ENCODE assay signal across 9 cellular contexts in genomic region chr13:80469841-80470378, GRCh38.
DNase-seq lines count a peak whose midpoint lies in the region; ATAC-seq, FAIRE-seq and TF ChIP-seq lines count a peak whose summit lies in the region.
"Had no signal": no experiment of that assay in that cellular context is flagged by ENCODE, and none has a peak within 500 bp of the region (broad histone marks: within the 10 kb centered on the region; RNA-seq: fewer than 3 reads in every experiment).

No MANE protein-coding gene starts in this region.

- H3K9me3 Mint-ChIP-seq in CD14-positive monocyte: peaks cover 0 to 9% (median 3%) of the 10 kb centered on the region in 7 donors

- no peak for FAIRE-seq in pancreas (lab: Jason Lieb, UNC)
- FAIRE-seq in GM19239 (lab: Jason Lieb, UNC): no peak

- ATAC-seq in pancreas: peak in 3 of 4 donors; percentile 61 to 80 (median 77)

- peaks cover 2 to 4% (median 2%) of the 10 kb centered on the region in 3 donors for H3K27me3 Mint-ChIP-seq in CD14-positive monocyte (ENCODE audit: low read depth in 3 of 3)

- H3K36me3 Mint-ChIP-seq in CD14-positive monocyte: peaks cover 0 to 1% of the 10 kb centered on the region in 2 donors

- DNase-seq in CD14-positive monocyte (ENCODE audit: low spot score): peak; percentile 78
- peak; percentile 52 to 62 for DNase-seq in SJSA1 (ENCODE audit: low read depth in 1 of 2, low spot score in 2 of 2)
- peak; percentile 83 for DNase-seq in fibroblast of villous mesenchyme (ENCODE audit: low read depth)
- peak in 2 of 6 donors; percentile 17 to 36 for DNase-seq in pancreas
- no peak for DNase-seq in GM19239 (ENCODE audit: insufficient read length, low spot score)
- no peak for DNase-seq in NCI-H2081 treated with DMSO at 0.1 percent for 48 hours (lab: John Stamatoyannopoulos, UW)
- no peak for DNase-seq in T1000 (lab: John Stamatoyannopoulos, UW)
- no peak for DNase-seq in DMS79 (lab: John Stamatoyannopoulos, UW)

- H3K9me3 ChIP-seq in SJSA1 (replicated peaks) (no peaks in the 10 kb centered on the region), pancreas (no peaks in the 10 kb centered on the region)

- H3K4me3 Mint-ChIP-seq in CD14-positive monocyte: peak overlapping the region in 1 of 2 donors; percentile 73

- H3K36me3 ChIP-seq in SJSA1: no peaks in the 10 kb centered on the region
- H3K36me3 ChIP-seq in pancreas: no peaks in the 10 kb centered on the region

- no peak overlapping the region for H3K27ac ChIP-seq in SJSA1
- no peak overlapping the region for H3K27ac ChIP-seq in pancreas

- no peaks in the 10 kb centered on the region for H3K27me3 ChIP-seq in SJSA1 (replicated peaks)
- no peaks in the 10 kb centered on the region for H3K27me3 ChIP-seq in pancreas

- TF ChIP-seq CTCF in CD14-positive monocyte (IDR thresholded peaks at IDR 0.05) (no peak), fibroblast of villous mesenchyme (IDR thresholded peaks at IDR 0.05; ENCODE audit: insufficient read depth, low read depth, low read length) (no peak), pancreas (IDR thresholded peaks at IDR 0.05) (no peak)

- peaks cover 33% of the 10 kb centered on the region for H3K4me1 Mint-ChIP-seq in CD14-positive monocyte

- intact Hi-C loops in CD14-positive monocyte (cut with micrococcal nuclease) (loop anchor here (10.0 kb wide), 2 partner anchors 45 to 415 kb away; no protein-coding TSS in a partner anchor), pancreas (cut with DNase I) (no loop called here)

- peaks cover 17% of the 10 kb centered on the region for H3K4me1 ChIP-seq in SJSA1 (replicated peaks)
- H3K4me1 ChIP-seq in pancreas: no peaks in the 10 kb centered on the region

- H3K4me3 ChIP-seq in SJSA1 (no peak overlapping the region), fibroblast of villous mesenchyme (ENCODE audit: low read depth, low read length) (no peak overlapping the region), pancreas (no peak overlapping the region)
- H3K4me3 ChIP-seq: skin epidermis had no signal

- 78 to 85% methylated on average over 3 of the region's 3 CpGs for WGBS in pancreas, 2 donors

- peak overlapping the region in 5 of 7 donors; percentile 18 to 92 (median 79) for H3K27ac Mint-ChIP-seq in CD14-positive monocyte

Comparison
In these comparisons a context has a peak if more than half of its experiments do, and no peak if none do; other contexts are left out.
1. DNase-seq: peak in CD14-positive monocyte (single experiment), SJSA1 (2 of 2) and fibroblast of villous mesenchyme (single experiment); none in GM19239 (single experiment), NCI-H2081 treated with DMSO at 0.1 percent for 48 hours (single experiment), T1000 (single experiment) and DMS79 (single experiment).
2. intact Hi-C loops: an anchor here in CD14-positive monocyte (10.0 kb wide); none called in pancreas.